Comparison of ENCODE assay signal across 13 cellular contexts in the genomic region with DNA sequence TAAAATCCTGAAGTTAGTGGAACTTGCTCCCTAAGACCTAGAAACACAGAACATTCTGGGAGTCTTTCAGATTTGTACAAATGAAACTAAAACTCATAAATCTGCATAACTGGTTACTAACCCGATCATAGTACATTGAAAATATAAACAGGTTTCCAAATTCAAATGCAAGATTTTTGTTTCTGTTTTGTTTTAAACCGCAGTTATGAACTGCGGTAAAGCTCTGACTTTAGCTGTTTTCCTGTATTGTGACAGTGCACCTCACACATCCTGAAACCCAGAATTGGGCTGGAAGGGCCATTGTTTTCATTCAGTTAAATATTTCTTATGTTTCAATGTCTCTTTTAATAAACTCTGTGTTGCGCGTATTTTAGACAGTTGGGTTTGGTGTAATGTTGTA.
DNase-seq lines count a peak whose midpoint lies in the region; ATAC-seq, FAIRE-seq and TF ChIP-seq lines count a peak whose summit lies in the region.
"Had no signal": no experiment of that assay in that cellular context is flagged by ENCODE, and none has a peak within 500 bp of the region (broad histone marks: within the 10 kb centered on the region; RNA-seq: fewer than 3 reads in every experiment).

No MANE protein-coding gene starts in this region.

- no peaks in the 10 kb centered on the region for H3K36me3 ChIP-seq in small intestine (ENCODE audit: control insufficient read depth in 2 of 2, insufficient read depth in 2 of 2, low read length in 2 of 2)
- H3K36me3 ChIP-seq in testis (ENCODE audit: low read depth, missing control alignments), result no peaks in the 10 kb centered on the region
- H3K36me3 ChIP-seq: heart left ventricle had no signal

- H3K27ac Mint-ChIP-seq in activated CD8-positive, alpha-beta memory T cell treated with anti-CD3 and anti-CD28 coated beads, Interleukin-2, amount 10 ng/mL, durations not matched to agents 7 days and 5 days, result peak overlapping the region; percentile 90

- peak; percentile 83 for ATAC-seq in activated CD8-positive, alpha-beta memory T cell treated with anti-CD3 and anti-CD28 coated beads, Interleukin-2, amount 10 ng/mL, durations not matched to agents 7 days and 5 days
- ATAC-seq in HG02623 (IDR thresholded peaks at IDR 0.05; ENCODE audit: unreplicated experiment), result peak; percentile 63
- ATAC-seq: heart left ventricle had no signal

- peaks cover 27% of the 10 kb centered on the region for H3K4me1 Mint-ChIP-seq in activated CD8-positive, alpha-beta memory T cell treated with anti-CD3 and anti-CD28 coated beads, Interleukin-2, amount 10 ng/mL, durations not matched to agents 7 days and 5 days

- no peak for TF ChIP-seq CTCF in testis (IDR thresholded peaks at IDR 0.05)

- intact Hi-C loops in testis (cut with DNase I; ENCODE audit: low total_unique reads), result no loop called here

- H3K4me1 ChIP-seq in small intestine (ENCODE audit: control insufficient read depth in 2 of 2, insufficient read depth in 1 of 2, low read depth in 1 of 2, low read length in 1 of 2) (peaks cover 0 to 9% of the 10 kb centered on the region in 2 donors), testis (no peaks in the 10 kb centered on the region)

- no peaks in the 10 kb centered on the region for H3K9me3 ChIP-seq in small intestine (ENCODE audit: control insufficient read depth, low read depth)
- no peaks in the 10 kb centered on the region for H3K9me3 ChIP-seq in testis
- H3K9me3 ChIP-seq: heart left ventricle had no signal

- H3K27ac ChIP-seq in small intestine (ENCODE audit: low read depth in 1 of 2, low read length in 1 of 2) (peak overlapping the region; percentile 5 to 72), testis (no peak overlapping the region)

- H3K27me3 ChIP-seq in small intestine (ENCODE audit: control insufficient read depth in 2 of 2, insufficient read depth in 2 of 2, low read length in 2 of 2) (no peaks in the 10 kb centered on the region), testis (no peaks in the 10 kb centered on the region)

- peak overlapping the region; percentile 31 for H3K4me3 Mint-ChIP-seq in activated CD8-positive, alpha-beta memory T cell treated with anti-CD3 and anti-CD28 coated beads, Interleukin-2, amount 10 ng/mL, durations not matched to agents 7 days and 5 days

- H3K27me3 Mint-ChIP-seq in activated CD8-positive, alpha-beta memory T cell treated with anti-CD3 and anti-CD28 coated beads, Interleukin-2, amount 10 ng/mL, durations not matched to agents 7 days and 5 days, result no peaks in the 10 kb centered on the region

- H3K9me3 Mint-ChIP-seq in activated CD8-positive, alpha-beta memory T cell treated with anti-CD3 and anti-CD28 coated beads, Interleukin-2, amount 10 ng/mL, durations not matched to agents 7 days and 5 days (ENCODE audit: low read depth), result no peaks in the 10 kb centered on the region

- CTCF ChIA-PET in activated CD8-positive, alpha-beta memory T cell treated with anti-CD3 and anti-CD28 coated beads, Interleukin-2, amount 10 ng/mL, durations not matched to agents 7 days and 5 days (lab: Charles Lee), result no interaction called here

- no peak for FAIRE-seq in small intestine (lab: Jason Lieb, UNC)

- DNase-seq in activated CD8-positive, alpha-beta memory T cell treated with anti-CD3 and anti-CD28 coated beads, Interleukin-2, amount 10 ng/mL, durations not matched to agents 7 days and 5 days, result no peak
- DNase-seq in activated CD8-positive, alpha-beta memory T cell treated with anti-CD3 and anti-CD28 coated beads for 24 hours, result no peak
- DNase-seq in NOMO-1 treated with DMSO at 0.1 percent for 48 hours (lab: John Stamatoyannopoulos, UW; ENCODE audit: unreplicated experiment), result peak; percentile 78
- DNase-seq in small intestine, result peak; percentile 33
- no peak for DNase-seq in testis
- no peak for DNase-seq in Ammon's horn (ENCODE audit: low spot score)
- DNase-seq in DMS79 (lab: John Stamatoyannopoulos, UW), result no peak
- DNase-seq: ACHN; heart left ventricle; NCI-H187; Right ventricle myocardium superior; stimulated activated CD4-positive, alpha-beta T cell treated with anti-CD3 and anti-CD28 coated beads, Interleukin-4, amount 100 ng/mL, for 4 hours had no signal

- no peak overlapping the region for H3K4me3 ChIP-seq in small intestine (ENCODE audit: low read depth in 1 of 2, low read length in 2 of 2)
- no peak overlapping the region for H3K4me3 ChIP-seq in testis
- H3K4me3 ChIP-seq: heart left ventricle had no signal

- no peak for TF ChIP-seq POLR2A in testis (IDR thresholded peaks at IDR 0.05)

- H3K36me3 Mint-ChIP-seq in activated CD8-positive, alpha-beta memory T cell treated with anti-CD3 and anti-CD28 coated beads, Interleukin-2, amount 10 ng/mL, durations not matched to agents 7 days and 5 days, result no peaks in the 10 kb centered on the region

- WGBS in small intestine, 3 donors, result 59 to 80% (median 70%) methylated on average over 5 of the region's 5 CpGs
- WGBS in testis, 2 donors, result 80 to 93% methylated on average over 5 of the region's 5 CpGs

Comparison
In these comparisons a context has a peak if more than half of its experiments do, and no peak if none do; other contexts are left out.
1. DNase-seq: peak in NOMO-1 treated with DMSO at 0.1 percent for 48 hours (single experiment) and small intestine (single experiment); none in activated CD8-positive, alpha-beta memory T cell treated with anti-CD3 and anti-CD28 coated beads, Interleukin-2, amount 10 ng/mL, durations not matched to agents 7 days and 5 days (single experiment), activated CD8-positive, alpha-beta memory T cell treated with anti-CD3 and anti-CD28 coated beads for 24 hours (single experiment), testis (single experiment), Ammon's horn (single experiment) and DMS79 (single experiment).
2. H3K27ac ChIP-seq: peak in small intestine (2 of 2); none in testis (0 of 2).